In the genomic region with DNA sequence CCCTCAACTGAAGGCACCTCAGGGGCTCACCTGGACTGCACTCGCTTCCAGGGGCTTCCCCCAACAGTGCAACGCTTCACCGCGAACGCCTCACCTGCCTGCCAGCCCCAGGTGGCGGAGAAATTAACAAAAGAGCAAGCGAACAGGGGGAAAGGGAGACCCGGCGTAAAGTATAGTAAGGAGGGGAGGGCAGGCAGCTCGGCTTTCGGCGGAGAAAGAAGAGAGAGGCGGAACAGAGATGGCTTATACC, we compare ENCODE assay signal across 8 cellular contexts. TPM values are rescaled to one million over a fixed set of nuclear protein-coding genes. Genes with fewer than 3 reads are reported as not detected.
DNase-seq lines count a peak whose midpoint lies in the region; ATAC-seq and TF ChIP-seq lines count a peak whose summit lies in the region.

No MANE protein-coding gene starts in this region.

- H3K4me1 ChIP-seq in breast epithelium (no peaks in the 10 kb centered on the region), mononuclear cell (ENCODE audit: insufficient read depth, low read length) (peaks cover 27% of the 10 kb centered on the region)

- no peaks in the 10 kb centered on the region for H3K9me3 ChIP-seq in breast epithelium
- no peaks in the 10 kb centered on the region for H3K9me3 ChIP-seq in mononuclear cell (ENCODE audit: low read depth, low read length)

- DNase-seq in activated CD8-positive, alpha-beta memory T cell treated with anti-CD3 and anti-CD28 coated beads, Interleukin-2, amount 10 ng/mL, durations not matched to agents 7 days and 5 days = no peak
- no peak for DNase-seq in activated CD8-positive, alpha-beta memory T cell treated with anti-CD3 and anti-CD28 coated beads, Interleukin-2, amount 50 U/mL, for 4 hours
- no peak for DNase-seq in LNCaP clone FGC (ENCODE audit: low read depth)
- DNase-seq in breast epithelium (ENCODE audit: low spot score in 2 of 2) = no peak
- no peak for DNase-seq in SKM-1 treated with dmso at 0.1 percent for 144 hours (lab: John Stamatoyannopoulos, UW; ENCODE audit: unreplicated experiment)
- DNase-seq in DMS 273 treated with DMSO at 0.1 percent for 48 hours (lab: John Stamatoyannopoulos, UW) = no peak

- peak; percentile 24 for ATAC-seq in activated CD8-positive, alpha-beta memory T cell treated with anti-CD3 and anti-CD28 coated beads, Interleukin-2, amount 10 ng/mL, durations not matched to agents 7 days and 5 days
- no peak for ATAC-seq in HG03135 (IDR thresholded peaks at IDR 0.05; ENCODE audit: unreplicated experiment)

- H3K27me3 ChIP-seq in breast epithelium (no peaks in the 10 kb centered on the region), mononuclear cell (ENCODE audit: insufficient read depth, low read length) (peaks cover 63% of the 10 kb centered on the region)

- no peak for TF ChIP-seq POLR2A in breast epithelium (IDR thresholded peaks at IDR 0.05)

- H3K4me3 Mint-ChIP-seq in activated CD8-positive, alpha-beta memory T cell treated with anti-CD3 and anti-CD28 coated beads, Interleukin-2, amount 10 ng/mL, durations not matched to agents 7 days and 5 days = peak overlapping the region; percentile 80

- peaks cover 25% of the 10 kb centered on the region for H3K4me1 Mint-ChIP-seq in activated CD8-positive, alpha-beta memory T cell treated with anti-CD3 and anti-CD28 coated beads, Interleukin-2, amount 10 ng/mL, durations not matched to agents 7 days and 5 days

- H3K27ac ChIP-seq in breast epithelium = peak overlapping the region; percentile 89 to 95

- no peaks in the 10 kb centered on the region for H3K36me3 Mint-ChIP-seq in activated CD8-positive, alpha-beta memory T cell treated with anti-CD3 and anti-CD28 coated beads, Interleukin-2, amount 10 ng/mL, durations not matched to agents 7 days and 5 days

- CTCF ChIA-PET in activated CD8-positive, alpha-beta memory T cell treated with anti-CD3 and anti-CD28 coated beads, Interleukin-2, amount 10 ng/mL, durations not matched to agents 7 days and 5 days (lab: Charles Lee) = interaction anchor here (1.3 to 1.8 kb wide), 5 partner anchors 18 to 124 kb away, joined by 5 to 8 read pairs (median 5); no protein-coding TSS in a partner anchor

- intact Hi-C loops in breast epithelium (cut with DNase I; ENCODE audit: low total_unique reads) = no loop called here

- no peak for TF ChIP-seq CTCF in LNCaP clone FGC (IDR thresholded peaks at IDR 0.05; ENCODE audit: control insufficient read depth, extremely low read depth, insufficient read depth)
- no peak for TF ChIP-seq CTCF in breast epithelium (IDR thresholded peaks at IDR 0.05)

- no peaks in the 10 kb centered on the region for H3K9me3 Mint-ChIP-seq in activated CD8-positive, alpha-beta memory T cell treated with anti-CD3 and anti-CD28 coated beads, Interleukin-2, amount 10 ng/mL, durations not matched to agents 7 days and 5 days (ENCODE audit: low read depth)

- H3K36me3 ChIP-seq in breast epithelium = no peaks in the 10 kb centered on the region

- H3K27me3 Mint-ChIP-seq in activated CD8-positive, alpha-beta memory T cell treated with anti-CD3 and anti-CD28 coated beads, Interleukin-2, amount 10 ng/mL, durations not matched to agents 7 days and 5 days = peaks cover 79% of the 10 kb centered on the region

- peak overlapping the region; percentile 70 for H3K27ac Mint-ChIP-seq in activated CD8-positive, alpha-beta memory T cell treated with anti-CD3 and anti-CD28 coated beads, Interleukin-2, amount 10 ng/mL, durations not matched to agents 7 days and 5 days

- H3K4me3 ChIP-seq in LNCaP clone FGC (ENCODE audit: low read depth, low read length) (peak overlapping the region; percentile 37), breast epithelium (peak overlapping the region; percentile 80 to 85 (median 83)), mononuclear cell (ENCODE audit: low read length) (peak overlapping the region; percentile 54)

RNA-seq across cellular contexts. Expression of a gene that starts 0.5 kb away (rescaled TPM):
- total RNA-seq in activated CD8-positive, alpha-beta memory T cell treated with anti-CD3 and anti-CD28 coated beads, Interleukin-2, amount 10 ng/mL, durations not matched to agents 7 days and 5 days = 1 to 10 TPM; 2.7 to 7.0 TPM
- total RNA-seq in breast epithelium = 10 to 100 TPM in 1 of 3 donors, 1 to 10 TPM in 2; 4.0 to 11.9 (median 6.2) TPM
- total RNA-seq in mononuclear cell = 8.7 TPM
